Comparison of ENCODE assay signal across 18 cellular contexts in the genomic region with DNA sequence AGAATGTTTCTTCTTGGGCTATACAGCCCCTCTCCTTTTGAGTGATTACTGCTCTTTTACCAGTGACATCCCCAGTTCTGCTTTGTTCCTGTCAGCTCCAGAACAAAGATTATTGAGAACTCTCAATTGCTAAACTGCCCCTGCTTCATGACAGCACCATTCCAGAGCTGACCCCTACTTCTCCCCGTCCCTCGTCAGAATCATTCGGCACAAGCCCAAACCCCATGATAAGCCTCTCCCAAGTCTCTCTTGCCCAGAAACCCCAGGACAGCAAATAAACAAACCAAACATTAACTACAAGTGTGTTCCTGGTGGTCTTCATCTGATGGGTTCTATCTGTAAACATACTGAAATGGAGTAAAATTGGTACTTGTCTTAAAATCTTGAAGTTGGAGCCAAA. TPM values are rescaled to one million over a fixed set of nuclear protein-coding genes. Genes with fewer than 3 reads are reported as not detected.
A peak's percentile ranks its signal among the peaks of the same experiment; 100 is the strongest.
DNase-seq lines count a peak whose midpoint lies in the region; ATAC-seq, FAIRE-seq and TF ChIP-seq lines count a peak whose summit lies in the region.
"Had no signal": no experiment of that assay in that cellular context is flagged by ENCODE, and none has a peak within 500 bp of the region (broad histone marks: within the 10 kb centered on the region; RNA-seq: fewer than 3 reads in every experiment).

No MANE protein-coding gene starts in this region.

- TF ChIP-seq CTCF in K562 (IDR thresholded peaks at IDR 0.05 in 2 of 3, conservative IDR thresholded peaks at IDR 0.05 in 1 of 3; ENCODE audit: insufficient read depth in 2 of 3, low read depth in 1 of 3, low read length in 3 of 3) (no peak), nephron progenitor cell (IDR thresholded peaks at IDR 0.05) (no peak), glutamatergic neuron (IDR thresholded peaks at IDR 0.05; ENCODE audit: partially characterized antibody, unreplicated experiment) (no peak)

- 0 out of 2 replicates have a peak overlapping the region, but pooled peaks have one; percentile 59 for H2AFZ ChIP-seq in K562 (ENCODE audit: low read depth, low read length)

- POLR2A ChIA-PET in K562 (lab: Yijun Ruan, JAX), result no interaction called here

- H3K36me3 Mint-ChIP-seq in nephron progenitor cell (ENCODE audit: low read depth) (no peaks in the 10 kb centered on the region), glutamatergic neuron (ENCODE audit: unreplicated experiment) (no peaks in the 10 kb centered on the region)
- H3K36me3 Mint-ChIP-seq: CD8-positive, alpha-beta T cell had no signal

- H3K9me3 Mint-ChIP-seq in nephron progenitor cell (no peaks in the 10 kb centered on the region), glutamatergic neuron (ENCODE audit: unreplicated experiment) (no peaks in the 10 kb centered on the region)
- H3K9me3 Mint-ChIP-seq: CD8-positive, alpha-beta T cell; HFFc6 had no signal

- H3K79me2 ChIP-seq in K562 (ENCODE audit: control insufficient read depth, insufficient read depth, low read length), result no peaks in the 10 kb centered on the region

- H3K4me1 ChIP-seq in K562 (replicated peaks in 1 of 2; ENCODE audit: control insufficient read depth in 2 of 2, insufficient read depth in 2 of 2, low read length in 2 of 2), result no peaks in the 10 kb centered on the region; a peak in 1 of 5 replicates
- H3K4me1 ChIP-seq: BLaER1 treated with 17β-estradiol and CSF1 and Interleukin-3, amounts not matched to agents 10 nM and 100 nM had no signal

- ATAC-seq in K562, result no peak; the same call in 2 of the 3 replicates
- ATAC-seq: CD8-positive, alpha-beta T cell; HCT116 had no signal

- peak; percentile 85 for FAIRE-seq in HTR-8/SVneo (lab: Jason Lieb, UNC)
- no peak for FAIRE-seq in K562 (lab: Jason Lieb, UNC)
- peak; percentile 48 for FAIRE-seq in urothelium cell line (lab: Jason Lieb, UNC)
- FAIRE-seq: H54 had no signal

- no peaks in the 10 kb centered on the region for H4K20me1 ChIP-seq in K562 (replicated peaks; ENCODE audit: control insufficient read depth, insufficient read depth, low read length)
- H4K20me1 ChIP-seq: BLaER1 treated with 17β-estradiol and CSF1 and Interleukin-3, amounts not matched to agents 10 nM and 100 nM had no signal

- in situ Hi-C loops in K562 (cut with MboI), result loop anchor here (25.0 kb wide), 1 partner anchor 1287 kb away; no protein-coding TSS in a partner anchor

- no peak overlapping the region for H3K27ac ChIP-seq in K562 (ENCODE audit: extremely low read depth, low read depth, low read length)
- H3K27ac ChIP-seq: BLaER1 treated with 17β-estradiol and CSF1 and Interleukin-3, amounts not matched to agents 10 nM and 100 nM had no signal

- CTCF ChIA-PET in K562 (lab: Yijun Ruan, JAX; ENCODE audit: low intra/inter-chr PET ratio), result no interaction called here

- no TSS peak for BruUV-seq in K562 (replicated peaks; lab: Mats Ljungman, UMichigan)

- WGBS in K562 (ENCODE audit: insufficient coverage, low coverage, missing lambda C conversion rate), result 20% methylated on average over 3 of the region's 3 CpGs

- no peaks in the 10 kb centered on the region for H3K36me3 ChIP-seq in K562 (ENCODE audit: control insufficient read depth, insufficient read depth, low read length)
- H3K36me3 ChIP-seq: BLaER1 treated with 17β-estradiol and CSF1 and Interleukin-3, amounts not matched to agents 10 nM and 100 nM had no signal

- H3K27ac Mint-ChIP-seq in nephron progenitor cell (peak overlapping the region; percentile 76), glutamatergic neuron (ENCODE audit: unreplicated experiment) (no peak overlapping the region)
- H3K27ac Mint-ChIP-seq: B cell; CD8-positive, alpha-beta T cell; HFFc6 had no signal

- H3K4me3 ChIP-seq in K562, result no peak overlapping the region
- H3K4me3 ChIP-seq: BLaER1 treated with 17β-estradiol and CSF1 and Interleukin-3, amounts not matched to agents 10 nM and 100 nM had no signal

- H3K27me3 Mint-ChIP-seq in nephron progenitor cell (ENCODE audit: low read depth, poor library complexity) (peaks cover 4% of the 10 kb centered on the region), glutamatergic neuron (ENCODE audit: unreplicated experiment) (no peaks in the 10 kb centered on the region)

- H3K27me3 ChIP-seq in K562 (ENCODE audit: control insufficient read depth in 2 of 2, insufficient read depth in 2 of 2, low read length in 2 of 2), result no peaks in the 10 kb centered on the region
- H3K27me3 ChIP-seq: BLaER1 treated with 17β-estradiol and CSF1 and Interleukin-3, amounts not matched to agents 10 nM and 100 nM had no signal

- no peaks in the 10 kb centered on the region for H3K9me3 ChIP-seq in K562 (replicated peaks; ENCODE audit: control insufficient read depth, insufficient read depth, low read depth, low read length)
- H3K9me3 ChIP-seq: BLaER1 treated with 17β-estradiol and CSF1 and Interleukin-3, amounts not matched to agents 10 nM and 100 nM had no signal

- DNase-seq in HTR-8/SVneo (ENCODE audit: insufficient read length, low spot score) (no peak), K562 (ENCODE audit: extremely low read depth in 1 of 4, low spot score in 3 of 4) (no peak), nephron progenitor cell (no peak), urothelium cell line (ENCODE audit: low spot score) (no peak), SKM-1 treated with dmso at 0.1 percent for 144 hours (lab: John Stamatoyannopoulos, UW; ENCODE audit: unreplicated experiment) (no peak), dermis blood vessel endothelial cell (no peak), glutamatergic neuron (no peak)
- DNase-seq: Calu3; CD8-positive, alpha-beta T cell; DMS79 treated with DMSO at 0.1 percent for 48 hours; GF-D8; HFFc6; IMR-90; KBM-7 had no signal

- no peaks in the 10 kb centered on the region for H3K9me1 ChIP-seq in K562 (ENCODE audit: control insufficient read depth, insufficient read depth, low read length)

- H3K9ac ChIP-seq in K562 (ENCODE audit: insufficient read depth in 1 of 2, low read depth in 2 of 2, low read length in 2 of 2), result no peak overlapping the region
- H3K9ac ChIP-seq: BLaER1 treated with 17β-estradiol and CSF1 and Interleukin-3, amounts not matched to agents 10 nM and 100 nM had no signal

- TF ChIP-seq POLR2A in K562 (conservative IDR thresholded peaks at IDR 0.05), result no peak

- peaks cover 8% of the 10 kb centered on the region for H3K4me1 Mint-ChIP-seq in nephron progenitor cell
- no peaks in the 10 kb centered on the region for H3K4me1 Mint-ChIP-seq in glutamatergic neuron (ENCODE audit: low read depth, unreplicated experiment)
- H3K4me1 Mint-ChIP-seq: B cell had no signal

- H3K4me3 Mint-ChIP-seq in nephron progenitor cell (no peak overlapping the region), glutamatergic neuron (ENCODE audit: unreplicated experiment) (no peak overlapping the region)
- H3K4me3 Mint-ChIP-seq: B cell; CD8-positive, alpha-beta T cell; HFFc6 had no signal

- no peak overlapping the region for H3K4me2 ChIP-seq in K562 (ENCODE audit: insufficient read depth, low read length)
- H3K4me2 ChIP-seq: BLaER1 treated with 17β-estradiol and CSF1 and Interleukin-3, amounts not matched to agents 10 nM and 100 nM had no signal

- no peak for TF ChIP-seq EP300 in K562 (IDR thresholded peaks at IDR 0.05; ENCODE audit: low read length)

- TF ChIP-seq RAD21 in K562 (CRISPR knock-in tag; conservative IDR thresholded peaks at IDR 0.05 in 1 of 2, IDR thresholded peaks at IDR 0.05 in 1 of 2), result no peak

- intact Hi-C loops in K562 (cut with micrococcal nuclease), result no loop called here

TF ChIP-seq in K562, 482 proteins besides CTCF, POLR2A, EP300 and RAD21:
- TF ChIP-seq CC2D1A (IDR thresholded peaks at IDR 0.05) (no peak), ZNF184 (CRISPR knock-in tag; IDR thresholded peaks at IDR 0.05) (no peak), BDP1 (IDR thresholded peaks at IDR 0.05; ENCODE audit: insufficient read depth, insufficient read length) (no peak), ZSCAN29 (IDR thresholded peaks at IDR 0.05) (no peak)

RNA-seq across cellular contexts. Expression of gene DLGAP5, which starts 9.3 kb away (rescaled TPM):
- total RNA-seq in K562 (2011; cell fraction: chromatin; rRNA removed; ENCODE audit: low replicate concordance), result 22.3 and 81.8 TPM in 2 replicates
- total RNA-seq in K562 (2011; cell fraction: nucleolus; rRNA removed), result 26.0 and 31.3 TPM in 2 replicates
- 44.8 and 67.1 TPM in 2 replicates for total RNA-seq in K562 (2011; cell fraction: nucleoplasm; rRNA removed)
- total RNA-seq in K562 (2014; rRNA removed) (33.2 and 39.1 TPM in 2 replicates), K562 (2014; rRNA removed; fragmentation: Illumina TruSeq; extraction: Trizol) (80.0 and 91.7 TPM in 2 replicates), K562 (2015; rRNA removed; fragmentation: Illumina TruSeq; extraction: Trizol) (69.4 and 74.0 TPM in 2 replicates), K562 (2021) (55.7 and 56.0 TPM in 2 replicates), dermis blood vessel endothelial cell (11.6 and 78.0 TPM in 2 replicates), glutamatergic neuron (ENCODE audit: unreplicated experiment) (8.2 TPM)
- polyA plus RNA-seq in K562 (2011; rRNA removed) (39.2 and 59.9 TPM in 2 replicates), K562 (2014; fragmentation: Illumina TruSeq; extraction: Trizol) (64.7 and 71.5 TPM in 2 replicates), K562 (2014; fragmentation: Nextera tagmentation; extraction: Ambion mirVana) (10 to 100 TPM; 49.6 to 72.4 TPM), K562 (2014; rRNA removed) (38.3 and 42.1 TPM in 2 replicates)
- 2.8 and 6.6 TPM in 2 replicates for polyA plus RNA-seq in K562 (2011; cell fraction: cytosol; rRNA removed)
- polyA plus RNA-seq in K562 (2011; cell fraction: nucleus; rRNA removed), result 76.5 and 97.9 TPM in 2 replicates
- 33.9 and 38.8 TPM in 2 replicates for polyA plus RNA-seq in K562 (2012)
- 64.7 and 65.6 TPM in 2 replicates for polyA minus RNA-seq in K562 (2011; rRNA and poly(A)+ RNA removed)
- polyA minus RNA-seq in K562 (2011; cell fraction: cytosol; rRNA and poly(A)+ RNA removed), result 13.7 and 20.7 TPM in 2 replicates
- 51.7 and 101 TPM in 2 replicates for polyA minus RNA-seq in K562 (2011; cell fraction: nucleus; rRNA and poly(A)+ RNA removed)
- total RNA-seq: B cell had no signal
